In genomic region chr6:24378473-24379097, GRCh38 we compare ENCODE assay signal across 13 cellular contexts. TPM values are rescaled to one million over a fixed set of nuclear protein-coding genes. Genes with fewer than 3 reads are reported as not detected.
"Had no signal": no experiment of that assay in that cellular context is flagged by ENCODE, and none has a peak within 500 bp of the region (broad histone marks: within the 10 kb centered on the region; RNA-seq: fewer than 3 reads in every experiment).

No MANE protein-coding gene starts in this region.

- H3K27ac Mint-ChIP-seq: activated B cell treated with CpG ODN at 0.5 μM for 24 hours; activated CD4-positive, alpha-beta T cell treated with anti-CD3 and anti-CD28 coated beads, Interleukin-2, amount 10 ng/mL, durations not matched to agents 24 days and 14 days; activated naive CD8-positive, alpha-beta T cell treated with anti-CD3 and anti-CD28 coated beads, Interleukin-2, amount 50 U/mL, for 24 hours; activated T-helper 1 cell treated with anti-CD3 and anti-CD28 coated beads, Interleukin-12 subunit alpha, Interleukin-12 subunit beta, Interleukin-2, Interleukin-4 antibody, amounts not matched to agents 30 ng/mL and 10 ng/mL and 1 ng/mL, durations not matched to agents 14 hours and 24 hours and 36 hours; naive thymus-derived CD8-positive, alpha-beta T cell had no signal

- H3K36me3 ChIP-seq: sigmoid colon had no signal

- H3K27ac ChIP-seq: sigmoid colon had no signal

- H3K4me3 ChIP-seq: lung, sigmoid colon had no signal

- H3K27me3 ChIP-seq: sigmoid colon had no signal

- H3K4me1 ChIP-seq: sigmoid colon had no signal

- ATAC-seq: activated naive CD8-positive, alpha-beta T cell treated with anti-CD3 and anti-CD28 coated beads, Interleukin-2, amount 50 U/mL, for 24 hours; esophagus mucosa; naive thymus-derived CD8-positive, alpha-beta T cell had no signal

- DNase-seq: activated B cell treated with CpG ODN at 0.5 μM for 24 hours; activated CD4-positive, alpha-beta T cell treated with anti-CD3 and anti-CD28 coated beads, Interleukin-2, amount 10 ng/mL, durations not matched to agents 24 days and 14 days; activated naive CD4-positive, alpha-beta T cell treated with Interleukin-2 at 50 U/mL for 16 hours; activated naive CD8-positive, alpha-beta T cell treated with anti-CD3 and anti-CD28 coated beads, Interleukin-2, amount 50 U/mL, for 24 hours; hypothalamus; naive thymus-derived CD8-positive, alpha-beta T cell; sigmoid colon; stimulated activated naive CD4-positive, alpha-beta T cell treated with Interleukin-2 at 50 U/mL for 16 hours; trophoblast cell had no signal

- H3K4me1 Mint-ChIP-seq: activated B cell treated with CpG ODN at 0.5 μM for 24 hours; activated naive CD8-positive, alpha-beta T cell treated with anti-CD3 and anti-CD28 coated beads, Interleukin-2, amount 50 U/mL, for 24 hours had no signal

- H3K36me3 Mint-ChIP-seq: naive thymus-derived CD8-positive, alpha-beta T cell had no signal

- H3K9me3 Mint-ChIP-seq: activated B cell treated with CpG ODN at 0.5 μM for 24 hours; activated CD4-positive, alpha-beta T cell treated with anti-CD3 and anti-CD28 coated beads, Interleukin-2, amount 10 ng/mL, durations not matched to agents 24 days and 14 days; activated naive CD8-positive, alpha-beta T cell treated with anti-CD3 and anti-CD28 coated beads, Interleukin-2, amount 50 U/mL, for 24 hours; activated T-helper 1 cell treated with anti-CD3 and anti-CD28 coated beads, Interleukin-12 subunit alpha, Interleukin-12 subunit beta, Interleukin-2, Interleukin-4 antibody, amounts not matched to agents 30 ng/mL and 10 ng/mL and 1 ng/mL, durations not matched to agents 14 hours and 24 hours and 36 hours had no signal

- H3K4me3 Mint-ChIP-seq: activated B cell treated with CpG ODN at 0.5 μM for 24 hours; activated CD4-positive, alpha-beta T cell treated with anti-CD3 and anti-CD28 coated beads, Interleukin-2, amount 10 ng/mL, durations not matched to agents 24 days and 14 days; activated naive CD8-positive, alpha-beta T cell treated with anti-CD3 and anti-CD28 coated beads, Interleukin-2, amount 50 U/mL, for 24 hours; activated T-helper 1 cell treated with anti-CD3 and anti-CD28 coated beads, Interleukin-12 subunit alpha, Interleukin-12 subunit beta, Interleukin-2, Interleukin-4 antibody, amounts not matched to agents 30 ng/mL and 10 ng/mL and 1 ng/mL, durations not matched to agents 14 hours and 24 hours and 36 hours; naive thymus-derived CD8-positive, alpha-beta T cell had no signal

RNA-seq across cellular contexts. Expression of gene DCDC2, which starts 20.7 kb away (rescaled TPM):
- total RNA-seq: activated B cell treated with CpG ODN at 0.5 μM for 24 hours; activated CD4-positive, alpha-beta T cell treated with anti-CD3 and anti-CD28 coated beads, Interleukin-2, amount 10 ng/mL, durations not matched to agents 24 days and 14 days; activated T-helper 1 cell treated with anti-CD3 and anti-CD28 coated beads, Interleukin-12 subunit alpha, Interleukin-12 subunit beta, Interleukin-2, Interleukin-4 antibody, amounts not matched to agents 30 ng/mL and 10 ng/mL and 1 ng/mL, durations not matched to agents 14 hours and 24 hours and 36 hours; esophagus mucosa; naive thymus-derived CD8-positive, alpha-beta T cell; posterior vena cava had no signal
- polyA plus RNA-seq: naive thymus-derived CD8-positive, alpha-beta T cell had no signal
